Comparison of ENCODE assay signal across 8 cellular contexts in the genomic region with DNA sequence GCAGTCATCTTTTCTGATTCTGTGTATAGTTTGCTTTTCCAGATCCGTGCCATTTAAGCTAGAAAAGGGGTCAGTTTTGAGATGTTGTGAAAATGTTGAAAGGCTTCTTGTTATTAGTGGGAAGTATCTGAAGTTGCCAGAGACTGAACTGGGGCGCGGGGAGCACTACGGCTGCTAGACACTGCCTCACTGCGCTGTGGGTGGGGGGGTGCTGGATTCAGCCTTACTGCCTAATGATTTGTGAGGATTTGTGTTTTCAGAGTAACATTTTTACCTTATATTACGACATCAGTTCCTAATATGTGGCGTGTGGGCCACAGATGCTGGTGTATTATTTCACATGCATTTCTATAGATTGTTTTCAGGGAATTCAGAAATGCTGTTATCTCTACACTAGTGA. TPM values are rescaled to one million over a fixed set of nuclear protein-coding genes. Genes with fewer than 3 reads are reported as not detected.
DNase-seq lines count a peak whose midpoint lies in the region; ATAC-seq, FAIRE-seq and TF ChIP-seq lines count a peak whose summit lies in the region.
"Not testable (repeated sequence)": the region's sequence is repeated elsewhere in the genome, so short reads cannot be mapped to it uniquely, and the experiment has no call there.

No MANE protein-coding gene starts in this region.

- peak overlapping the region; percentile 63 to 87; a peak in 3 of 4 replicates for H3K9ac ChIP-seq in K562 (ENCODE audit: insufficient read depth in 1 of 2, low read depth in 2 of 2, low read length in 2 of 2)

- peak overlapping the region; percentile 86 for H3K4me3 Mint-ChIP-seq in CD8-positive, alpha-beta T cell
- H3K4me3 Mint-ChIP-seq in IgD-negative memory B cell (peak overlapping the region; percentile 51 to 87 (median 76)), T-cell (peak overlapping the region; percentile 32 to 91 (median 73)), glutamatergic neuron (ENCODE audit: unreplicated experiment) (peak overlapping the region; percentile 69)
- peak overlapping the region; percentile 78 for H3K4me3 Mint-ChIP-seq in activated T-cell treated with anti-CD3 and anti-CD28 coated beads, Interleukin-2, amount 50 U/mL, for 24 hours
- peak overlapping the region; percentile 74 for H3K4me3 Mint-ChIP-seq in natural killer cell treated with Interleukin-12 subunit alpha and Interleukin-12 subunit beta and Interleukin-15 and Interleukin-18, amount 100 ng/mL, for 72 hours
- H3K4me3 Mint-ChIP-seq in stimulated activated naive CD8-positive, alpha-beta T cell treated with anti-CD3 and anti-CD28 coated beads, Interleukin-15, amount 100 ng/mL, for 72 hours = peak overlapping the region; percentile 78 to 88

- not testable (repeated sequence) for ATAC-seq in CD8-positive, alpha-beta T cell; T-cell (replicated peaks in 1 of 4); K562; natural killer cell treated with Interleukin-12 subunit alpha and Interleukin-12 subunit beta and Interleukin-15 and Interleukin-18, amount 100 ng/mL, for 72 hours; stimulated activated naive CD8-positive, alpha-beta T cell treated with anti-CD3 and anti-CD28 coated beads, Interleukin-15, amount 100 ng/mL, for 72 hours

- not testable (repeated sequence) for H3K36me3 ChIP-seq in CD8-positive, alpha-beta T cell (ENCODE audit: insufficient read depth, low read length)
- H3K36me3 ChIP-seq in K562 (ENCODE audit: control insufficient read depth, insufficient read depth, low read length) = peaks cover 46% of the 10 kb centered on the region

- H3K9me3 Mint-ChIP-seq in CD8-positive, alpha-beta T cell; IgD-negative memory B cell; T-cell; activated T-cell treated with anti-CD3 and anti-CD28 coated beads, Interleukin-2, amount 50 U/mL, for 24 hours; glutamatergic neuron (ENCODE audit: unreplicated experiment); natural killer cell treated with Interleukin-12 subunit alpha and Interleukin-12 subunit beta and Interleukin-15 and Interleukin-18, amount 100 ng/mL, for 72 hours; stimulated activated naive CD8-positive, alpha-beta T cell treated with anti-CD3 and anti-CD28 coated beads, Interleukin-15, amount 100 ng/mL, for 72 hours: not testable (repeated sequence)

- H3K4me2 ChIP-seq in K562 (ENCODE audit: insufficient read depth, low read length) = peak overlapping the region; percentile 78

- TF ChIP-seq RAD21 in K562 (CRISPR knock-in tag; conservative IDR thresholded peaks at IDR 0.05 in 1 of 2, IDR thresholded peaks at IDR 0.05 in 1 of 2) = not testable (repeated sequence)

- FAIRE-seq in K562 (lab: Jason Lieb, UNC) = not testable (repeated sequence)

- H3K9me1 ChIP-seq in K562 (ENCODE audit: control insufficient read depth, insufficient read depth, low read length) = not testable (repeated sequence)

- H3K4me1 ChIP-seq in CD8-positive, alpha-beta T cell (ENCODE audit: insufficient read depth, low read length) = not testable (repeated sequence)
- H3K4me1 ChIP-seq in K562 (replicated peaks in 1 of 2; ENCODE audit: control insufficient read depth in 2 of 2, insufficient read depth in 2 of 2, low read length in 2 of 2) = peaks cover 5 to 16% of the 10 kb centered on the region in 2 experiments; a peak in 4 of 5 replicates

- not testable (repeated sequence) for H4K20me1 ChIP-seq in K562 (replicated peaks; ENCODE audit: control insufficient read depth, insufficient read depth, low read length)

- H2AFZ ChIP-seq in K562 (ENCODE audit: low read depth, low read length) = not testable (repeated sequence)

- not testable (repeated sequence) for TF ChIP-seq CTCF in CD8-positive, alpha-beta T cell (IDR thresholded peaks at IDR 0.05); K562 (IDR thresholded peaks at IDR 0.05 in 2 of 3, conservative IDR thresholded peaks at IDR 0.05 in 1 of 3; ENCODE audit: insufficient read depth in 2 of 3, low read depth in 1 of 3, low read length in 3 of 3); glutamatergic neuron (IDR thresholded peaks at IDR 0.05; ENCODE audit: partially characterized antibody, unreplicated experiment)

- H3K4me1 Mint-ChIP-seq in CD8-positive, alpha-beta T cell (ENCODE audit: low read depth) = peaks cover 47% of the 10 kb centered on the region
- H3K4me1 Mint-ChIP-seq in IgD-negative memory B cell = peaks cover 16 to 34% (median 20%) of the 10 kb centered on the region in 3 donors
- H3K4me1 Mint-ChIP-seq in T-cell = peaks cover 37 to 44% (median 37%) of the 10 kb centered on the region in 3 donors
- H3K4me1 Mint-ChIP-seq in activated T-cell treated with anti-CD3 and anti-CD28 coated beads, Interleukin-2, amount 50 U/mL, for 24 hours (ENCODE audit: low read depth) = peaks cover 43% of the 10 kb centered on the region
- H3K4me1 Mint-ChIP-seq in glutamatergic neuron (ENCODE audit: low read depth, unreplicated experiment) = not testable (repeated sequence)
- peaks cover 17 to 23% of the 10 kb centered on the region in 2 donors for H3K4me1 Mint-ChIP-seq in natural killer cell treated with Interleukin-12 subunit alpha and Interleukin-12 subunit beta and Interleukin-15 and Interleukin-18, amount 100 ng/mL, for 72 hours (ENCODE audit: low read depth in 2 of 2)
- H3K4me1 Mint-ChIP-seq in stimulated activated naive CD8-positive, alpha-beta T cell treated with anti-CD3 and anti-CD28 coated beads, Interleukin-15, amount 100 ng/mL, for 72 hours = peaks cover 53% of the 10 kb centered on the region

- H3K27me3 Mint-ChIP-seq in CD8-positive, alpha-beta T cell (ENCODE audit: low read depth); IgD-negative memory B cell; T-cell; activated T-cell treated with anti-CD3 and anti-CD28 coated beads, Interleukin-2, amount 50 U/mL, for 24 hours; glutamatergic neuron (ENCODE audit: unreplicated experiment); natural killer cell treated with Interleukin-12 subunit alpha and Interleukin-12 subunit beta and Interleukin-15 and Interleukin-18, amount 100 ng/mL, for 72 hours; stimulated activated naive CD8-positive, alpha-beta T cell treated with anti-CD3 and anti-CD28 coated beads, Interleukin-15, amount 100 ng/mL, for 72 hours: not testable (repeated sequence)

- H3K27ac ChIP-seq in CD8-positive, alpha-beta T cell (ENCODE audit: low read depth, low read length) = not testable (repeated sequence)
- H3K27ac ChIP-seq in K562 (ENCODE audit: extremely low read depth, low read depth, low read length) = peak overlapping the region; percentile 51; the same call in 2 of the 3 replicates

- 60% methylated on average over 7 of the region's 7 CpGs for WGBS in K562 (ENCODE audit: insufficient coverage, low coverage, missing lambda C conversion rate)

- H3K36me3 Mint-ChIP-seq in CD8-positive, alpha-beta T cell = peaks cover 43% of the 10 kb centered on the region
- H3K36me3 Mint-ChIP-seq in IgD-negative memory B cell; glutamatergic neuron (ENCODE audit: unreplicated experiment); natural killer cell treated with Interleukin-12 subunit alpha and Interleukin-12 subunit beta and Interleukin-15 and Interleukin-18, amount 100 ng/mL, for 72 hours: not testable (repeated sequence)
- peaks cover 16% of the 10 kb centered on the region for H3K36me3 Mint-ChIP-seq in T-cell
- peaks cover 53% of the 10 kb centered on the region for H3K36me3 Mint-ChIP-seq in activated T-cell treated with anti-CD3 and anti-CD28 coated beads, Interleukin-2, amount 50 U/mL, for 24 hours (ENCODE audit: low read depth)

- intact Hi-C loops in CD8-positive, alpha-beta T cell (cut with DNase I, micrococcal nuclease) = loop anchor here (5.0 to 10.0 kb wide), 2 partner anchors 169 to 341 kb away; partner anchors contain the start of genes EXOC3 (in 2 of the 2) and CEP72 (in 1 of the 2)
- intact Hi-C loops in K562 (cut with micrococcal nuclease) = not testable (repeated sequence)

- not testable (repeated sequence) for H3K9me3 ChIP-seq in CD8-positive, alpha-beta T cell (ENCODE audit: low read length); K562 (replicated peaks; ENCODE audit: control insufficient read depth, insufficient read depth, low read depth, low read length)

- CTCF ChIA-PET in CD8-positive, alpha-beta T cell (lab: Charles Lee); T-cell (lab: Charles Lee); K562 (lab: Yijun Ruan, JAX; ENCODE audit: low intra/inter-chr PET ratio): not testable (repeated sequence)

- not testable (repeated sequence) for TF ChIP-seq POLR2A in K562 (conservative IDR thresholded peaks at IDR 0.05)

- POLR2A ChIA-PET in CD8-positive, alpha-beta T cell (lab: Charles Lee) = interaction anchor here (1.3 kb wide), 1 partner anchor 53 kb away, joined by 4 read pairs; no protein-coding TSS in a partner anchor
- POLR2A ChIA-PET in T-cell (lab: Charles Lee) = not testable (repeated sequence)
- POLR2A ChIA-PET in K562 (lab: Yijun Ruan, JAX) = interaction anchor here (0.6 to 4.9 kb wide), 3 partner anchors 11 to 121 kb away, joined by 3 to 45 read pairs (median 3); no protein-coding TSS in a partner anchor

- DNase-seq in CD8-positive, alpha-beta T cell; T-cell; activated T-cell treated with anti-CD3 and anti-CD28 coated beads, Interleukin-2, amount 50 U/mL, for 24 hours; K562 (ENCODE audit: extremely low read depth in 1 of 4, low spot score in 3 of 4); glutamatergic neuron; natural killer cell treated with Interleukin-12 subunit alpha and Interleukin-12 subunit beta and Interleukin-15 and Interleukin-18, amount 100 ng/mL, for 72 hours (ENCODE audit: low spot score); stimulated activated naive CD8-positive, alpha-beta T cell treated with anti-CD3 and anti-CD28 coated beads, Interleukin-15, amount 100 ng/mL, for 72 hours: not testable (repeated sequence)

- H3K27ac Mint-ChIP-seq in CD8-positive, alpha-beta T cell = peak overlapping the region; percentile 46
- H3K27ac Mint-ChIP-seq in IgD-negative memory B cell (peak overlapping the region; percentile 53 to 89 (median 63)), T-cell (peak overlapping the region in 1 of 2 donors; percentile 21), glutamatergic neuron (ENCODE audit: unreplicated experiment) (peak overlapping the region; percentile 29)
- peak overlapping the region; percentile 84 for H3K27ac Mint-ChIP-seq in activated T-cell treated with anti-CD3 and anti-CD28 coated beads, Interleukin-2, amount 50 U/mL, for 24 hours
- peak overlapping the region; percentile 47 to 79 for H3K27ac Mint-ChIP-seq in natural killer cell treated with Interleukin-12 subunit alpha and Interleukin-12 subunit beta and Interleukin-15 and Interleukin-18, amount 100 ng/mL, for 72 hours
- peak overlapping the region in 1 of 2 donors; percentile 19 for H3K27ac Mint-ChIP-seq in stimulated activated naive CD8-positive, alpha-beta T cell treated with anti-CD3 and anti-CD28 coated beads, Interleukin-15, amount 100 ng/mL, for 72 hours

- H3K79me2 ChIP-seq in K562 (ENCODE audit: control insufficient read depth, insufficient read depth, low read length) = peaks cover 57% of the 10 kb centered on the region

- not testable (repeated sequence) for BruUV-seq in K562 (replicated peaks; lab: Mats Ljungman, UMichigan)

- H3K27me3 ChIP-seq in CD8-positive, alpha-beta T cell (ENCODE audit: insufficient read depth, low read length); K562 (ENCODE audit: control insufficient read depth in 2 of 2, insufficient read depth in 2 of 2, low read length in 2 of 2): not testable (repeated sequence)

- H3K4me3 ChIP-seq in CD8-positive, alpha-beta T cell (ENCODE audit: low read depth, low read length) = not testable (repeated sequence)
- peak overlapping the region; percentile 46 for H3K4me3 ChIP-seq in K562

- TF ChIP-seq EP300 in K562 (IDR thresholded peaks at IDR 0.05; ENCODE audit: low read length) = not testable (repeated sequence)

- in situ Hi-C loops in K562 (cut with MboI) = loop anchor here (5.0 kb wide), 1 partner anchor 1359 kb away; no protein-coding TSS in a partner anchor

RNA-seq across cellular contexts. Expression of gene PDCD6, which starts 2.0 kb away (rescaled TPM):
- total RNA-seq in CD8-positive, alpha-beta T cell = 10 to 100 TPM; 34.4 to 38.7 TPM
- polyA plus RNA-seq in IgD-negative memory B cell (179 TPM), K562 (2011; rRNA removed) (350 and 487 TPM in 2 replicates), K562 (2014; fragmentation: Illumina TruSeq; extraction: Trizol) (192 and 199 TPM in 2 replicates), K562 (2014; fragmentation: Nextera tagmentation; extraction: Ambion mirVana) (10 to 100 TPM; 36.4 to 50.0 TPM), K562 (2014; rRNA removed) (231 and 257 TPM in 2 replicates)
- total RNA-seq in T-cell (100 to 1,000 TPM in 1 of 5 donors, 10 to 100 TPM in 4; 61.0 to 104 (median 92.6) TPM), K562 (2014; rRNA removed) (197 and 226 TPM in 2 replicates), K562 (2014; rRNA removed; fragmentation: Illumina TruSeq; extraction: Trizol) (196 and 217 TPM in 2 replicates), K562 (2015; rRNA removed; fragmentation: Illumina TruSeq; extraction: Trizol) (187 and 193 TPM in 2 replicates), K562 (2021) (148 and 156 TPM in 2 replicates), glutamatergic neuron (ENCODE audit: unreplicated experiment) (56.9 TPM)
- total RNA-seq in K562 (2011; cell fraction: chromatin; rRNA removed; ENCODE audit: low replicate concordance) = 308 and 309 TPM in 2 replicates
- total RNA-seq in K562 (2011; cell fraction: nucleolus; rRNA removed) = 184 and 199 TPM in 2 replicates
- 242 and 272 TPM in 2 replicates for total RNA-seq in K562 (2011; cell fraction: nucleoplasm; rRNA removed)
- polyA plus RNA-seq in K562 (2011; cell fraction: cytosol; rRNA removed) = 426 and 451 TPM in 2 replicates
- 307 and 341 TPM in 2 replicates for polyA plus RNA-seq in K562 (2011; cell fraction: nucleus; rRNA removed)
- polyA plus RNA-seq in K562 (2012) = 174 and 212 TPM in 2 replicates
- 195 and 295 TPM in 2 replicates for polyA minus RNA-seq in K562 (2011; rRNA and poly(A)+ RNA removed)
- polyA minus RNA-seq in K562 (2011; cell fraction: cytosol; rRNA and poly(A)+ RNA removed) = 84.1 and 88.1 TPM in 2 replicates
- 71.5 and 88.4 TPM in 2 replicates for polyA minus RNA-seq in K562 (2011; cell fraction: nucleus; rRNA and poly(A)+ RNA removed)
- total RNA-seq in natural killer cell treated with Interleukin-12 subunit alpha and Interleukin-12 subunit beta and Interleukin-15 and Interleukin-18, amount 100 ng/mL, for 72 hours = 10 to 100 TPM; 71.5 to 85.9 TPM

RNA-seq across cellular contexts. Expression of gene AHRR, which starts 48.0 kb away (rescaled TPM):
- total RNA-seq in CD8-positive, alpha-beta T cell = under 1 TPM; 0.14 to 0.22 TPM
- polyA plus RNA-seq in IgD-negative memory B cell = 0.05 TPM
- total RNA-seq in T-cell = 10 to 100 TPM in 1 of 5 donors, 1 to 10 TPM in 3, under 1 TPM in 1; 0.55 to 13.5 (median 3.4) TPM
- total RNA-seq in K562 (2011; cell fraction: chromatin; rRNA removed; ENCODE audit: low replicate concordance) = 2.8 and 5.5 TPM in 2 replicates
- total RNA-seq in K562 (2011; cell fraction: nucleolus; rRNA removed) = 2.1 and 3.2 TPM in 2 replicates
- 0.99 and 1.4 TPM in 2 replicates for total RNA-seq in K562 (2011; cell fraction: nucleoplasm; rRNA removed)
- total RNA-seq in K562 (2014; rRNA removed) = 0.82 and 1.1 TPM in 2 replicates
- total RNA-seq in K562 (2014; rRNA removed; fragmentation: Illumina TruSeq; extraction: Trizol) = 0.18 and 0.61 TPM in 2 replicates
- 1.2 TPM in 2 replicates for total RNA-seq in K562 (2015; rRNA removed; fragmentation: Illumina TruSeq; extraction: Trizol)
- total RNA-seq in K562 (2021) = 1.6 and 1.8 TPM in 2 replicates
- polyA plus RNA-seq in K562 (2011; rRNA removed) = 0.68 and 1.3 TPM in 2 replicates
- polyA plus RNA-seq in K562 (2011; cell fraction: cytosol; rRNA removed) = 0.88 and 1.8 TPM in 2 replicates
- 5.4 and 7.4 TPM in 2 replicates for polyA plus RNA-seq in K562 (2011; cell fraction: nucleus; rRNA removed)
- 1.6 and 4.2 TPM in 2 replicates for polyA plus RNA-seq in K562 (2012)
- polyA plus RNA-seq in K562 (2014; fragmentation: Illumina TruSeq; extraction: Trizol) = 0.43 and 0.72 TPM in 2 replicates
- polyA plus RNA-seq in K562 (2014; fragmentation: Nextera tagmentation; extraction: Ambion mirVana) = under 1 TPM in 1 of 2 experiments, not detected in 1; 0.06 TPM
- 0.89 and 1.8 TPM in 2 replicates for polyA plus RNA-seq in K562 (2014; rRNA removed)
- polyA minus RNA-seq in K562 (2011; rRNA and poly(A)+ RNA removed) = 0.15 and 0.91 TPM in 2 replicates
- 0.76 and 1.3 TPM in 2 replicates for polyA minus RNA-seq in K562 (2011; cell fraction: cytosol; rRNA and poly(A)+ RNA removed)
- 2.3 and 2.9 TPM in 2 replicates for polyA minus RNA-seq in K562 (2011; cell fraction: nucleus; rRNA and poly(A)+ RNA removed)
- 2.0 TPM for total RNA-seq in glutamatergic neuron (ENCODE audit: unreplicated experiment)
- total RNA-seq in natural killer cell treated with Interleukin-12 subunit alpha and Interleukin-12 subunit beta and Interleukin-15 and Interleukin-18, amount 100 ng/mL, for 72 hours = 10 to 100 TPM in 1 of 2 donors, 1 to 10 TPM in 1; 4.1 to 11.0 TPM

RNA-seq across cellular contexts. Expression of gene SDHA, which starts 55.4 kb away (rescaled TPM):
- total RNA-seq in CD8-positive, alpha-beta T cell = 100 to 1,000 TPM; 203 to 216 TPM
- polyA plus RNA-seq in IgD-negative memory B cell (177 TPM), K562 (2011; rRNA removed) (130 and 203 TPM in 2 replicates), K562 (2014; fragmentation: Illumina TruSeq; extraction: Trizol) (146 and 152 TPM in 2 replicates), K562 (2014; fragmentation: Nextera tagmentation; extraction: Ambion mirVana) (100 to 1,000 TPM in 1 of 2 experiments, 10 to 100 TPM in 1; 82.9 to 136 TPM), K562 (2014; rRNA removed) (112 and 118 TPM in 2 replicates)
- total RNA-seq in T-cell (100 to 1,000 TPM; 122 to 209 (median 140) TPM), K562 (2014; rRNA removed) (103 and 146 TPM in 2 replicates), K562 (2014; rRNA removed; fragmentation: Illumina TruSeq; extraction: Trizol) (130 TPM in 2 replicates), K562 (2015; rRNA removed; fragmentation: Illumina TruSeq; extraction: Trizol) (113 and 115 TPM in 2 replicates), K562 (2021) (185 and 191 TPM in 2 replicates), glutamatergic neuron (ENCODE audit: unreplicated experiment) (81.3 TPM)
- total RNA-seq in K562 (2011; cell fraction: chromatin; rRNA removed; ENCODE audit: low replicate concordance) = 341 and 368 TPM in 2 replicates
- 192 and 207 TPM in 2 replicates for total RNA-seq in K562 (2011; cell fraction: nucleolus; rRNA removed)
- total RNA-seq in K562 (2011; cell fraction: nucleoplasm; rRNA removed) = 270 and 283 TPM in 2 replicates
- polyA plus RNA-seq in K562 (2011; cell fraction: cytosol; rRNA removed) = 161 and 178 TPM in 2 replicates
- 237 and 251 TPM in 2 replicates for polyA plus RNA-seq in K562 (2011; cell fraction: nucleus; rRNA removed)
- polyA plus RNA-seq in K562 (2012) = 132 and 206 TPM in 2 replicates
- polyA minus RNA-seq in K562 (2011; rRNA and poly(A)+ RNA removed) = 238 and 274 TPM in 2 replicates
- 120 and 160 TPM in 2 replicates for polyA minus RNA-seq in K562 (2011; cell fraction: cytosol; rRNA and poly(A)+ RNA removed)
- 141 and 182 TPM in 2 replicates for polyA minus RNA-seq in K562 (2011; cell fraction: nucleus; rRNA and poly(A)+ RNA removed)
- 100 to 1,000 TPM; 121 to 130 TPM for total RNA-seq in natural killer cell treated with Interleukin-12 subunit alpha and Interleukin-12 subunit beta and Interleukin-15 and Interleukin-18, amount 100 ng/mL, for 72 hours

RNA-seq across cellular contexts. Expression of gene CCDC127, which starts 55.5 kb away (rescaled TPM):
- total RNA-seq in CD8-positive, alpha-beta T cell = 1 to 10 TPM; 1.5 to 2.2 TPM
- polyA plus RNA-seq in IgD-negative memory B cell = 5.1 TPM
- 1 to 10 TPM; 2.5 to 9.8 (median 6.3) TPM for total RNA-seq in T-cell
- 14.4 and 16.8 TPM in 2 replicates for total RNA-seq in K562 (2011; cell fraction: chromatin; rRNA removed; ENCODE audit: low replicate concordance)
- total RNA-seq in K562 (2011; cell fraction: nucleolus; rRNA removed) = 9.2 and 9.5 TPM in 2 replicates
- total RNA-seq in K562 (2011; cell fraction: nucleoplasm; rRNA removed) = 12.6 and 16.5 TPM in 2 replicates
- 3.1 and 3.8 TPM in 2 replicates for total RNA-seq in K562 (2014; rRNA removed)
- 3.2 and 3.6 TPM in 2 replicates for total RNA-seq in K562 (2014; rRNA removed; fragmentation: Illumina TruSeq; extraction: Trizol)
- total RNA-seq in K562 (2015; rRNA removed; fragmentation: Illumina TruSeq; extraction: Trizol) = 3.2 and 3.8 TPM in 2 replicates
- 4.3 and 4.5 TPM in 2 replicates for total RNA-seq in K562 (2021)
- 3.0 and 4.1 TPM in 2 replicates for polyA plus RNA-seq in K562 (2011; rRNA removed)
- 2.8 and 3.1 TPM in 2 replicates for polyA plus RNA-seq in K562 (2011; cell fraction: cytosol; rRNA removed)
- polyA plus RNA-seq in K562 (2011; cell fraction: nucleus; rRNA removed) = 4.0 and 4.3 TPM in 2 replicates
- polyA plus RNA-seq in K562 (2012) = 3.4 and 4.8 TPM in 2 replicates
- polyA plus RNA-seq in K562 (2014; fragmentation: Illumina TruSeq; extraction: Trizol) = 2.7 and 2.9 TPM in 2 replicates
- polyA plus RNA-seq in K562 (2014; fragmentation: Nextera tagmentation; extraction: Ambion mirVana) = 1 to 10 TPM; 4.4 to 4.5 TPM
- polyA plus RNA-seq in K562 (2014; rRNA removed) = 2.8 and 4.2 TPM in 2 replicates
- polyA minus RNA-seq in K562 (2011; rRNA and poly(A)+ RNA removed) = 3.9 and 4.0 TPM in 2 replicates
- 1.1 and 3.1 TPM in 2 replicates for polyA minus RNA-seq in K562 (2011; cell fraction: cytosol; rRNA and poly(A)+ RNA removed)
- 6.7 and 9.2 TPM in 2 replicates for polyA minus RNA-seq in K562 (2011; cell fraction: nucleus; rRNA and poly(A)+ RNA removed)
- total RNA-seq in glutamatergic neuron (ENCODE audit: unreplicated experiment) = 11.9 TPM
- total RNA-seq in natural killer cell treated with Interleukin-12 subunit alpha and Interleukin-12 subunit beta and Interleukin-15 and Interleukin-18, amount 100 ng/mL, for 72 hours = 1 to 10 TPM; 4.3 to 9.1 TPM
